Comparison of ENCODE assay signal across 8 cellular contexts in the genomic region with DNA sequence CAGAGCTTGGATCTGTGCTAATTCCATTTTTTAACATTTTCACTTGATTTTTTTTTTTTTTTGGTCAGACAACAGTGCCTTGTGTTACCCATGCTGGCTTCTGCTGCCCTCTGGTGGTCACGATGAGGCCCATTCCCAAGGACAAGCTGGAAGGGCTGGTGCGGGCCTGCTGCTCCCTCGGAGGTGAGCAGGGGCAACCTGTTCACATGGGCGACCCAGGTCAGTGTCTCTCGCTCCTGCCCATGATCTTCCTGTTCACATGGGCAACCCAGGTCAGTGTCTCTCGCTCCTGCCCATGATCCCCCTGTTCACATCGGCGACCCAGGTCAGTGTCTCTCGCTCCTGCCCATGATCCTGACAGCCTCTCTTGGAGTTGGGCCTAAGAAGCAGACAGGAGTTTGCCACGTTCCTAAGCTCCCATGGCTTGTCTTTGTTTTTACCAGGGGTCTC. TPM values are rescaled to one million over a fixed set of nuclear protein-coding genes. Genes with fewer than 3 reads are reported as not detected.
DNase-seq lines count a peak whose midpoint lies in the region; ATAC-seq and TF ChIP-seq lines count a peak whose summit lies in the region.

No MANE protein-coding gene starts in this region.

- H3K9ac ChIP-seq in DND-41 (ENCODE audit: low read depth, low read length) = no peak overlapping the region

- H3K79me2 ChIP-seq in DND-41 (ENCODE audit: insufficient read depth, low read length) = no peaks in the 10 kb centered on the region

- no peak overlapping the region for H3K4me2 ChIP-seq in DND-41 (ENCODE audit: insufficient read depth, low read length)

- H3K4me1 ChIP-seq in DND-41 (ENCODE audit: insufficient read depth, low read length) (peaks cover 8% of the 10 kb centered on the region), gastroesophageal sphincter (peaks cover 5 to 61% (median 20%) of the 10 kb centered on the region in 3 donors), testis (peaks cover 9% of the 10 kb centered on the region)

- DNase-seq in DND-41 = peak; percentile 78
- peak; percentile 31 to 66 for DNase-seq in Kasumi-1 (lab: John Stamatoyannopoulos, UW)
- DNase-seq in SK-MEL-5 (ENCODE audit: low read depth, low spot score) = peak; percentile 87
- DNase-seq in activated naive CD4-positive, alpha-beta T cell treated with Interleukin-2 at 50 U/mL for 16 hours = peak; percentile 81
- DNase-seq in omental fat pad (ENCODE audit: low spot score) = peak; percentile 82
- peak; percentile 93 for DNase-seq in testis

- TF ChIP-seq POLR2A in gastroesophageal sphincter (IDR thresholded peaks at IDR 0.05) (no peak), testis (IDR thresholded peaks at IDR 0.05) (no peak)

- H3K4me3 ChIP-seq in DND-41 (ENCODE audit: low read depth in 1 of 2, low read length in 2 of 2) (no peak overlapping the region), gastroesophageal sphincter (no peak overlapping the region), testis (no peak overlapping the region)

- no peak overlapping the region for H2AFZ ChIP-seq in DND-41 (ENCODE audit: low read depth, low read length)

- in situ Hi-C loops in SK-MEL-5 (cut with HindIII; ENCODE audit: low pct_unique_long_range_greater_than_20kb, low sequenced_read_pairs) = loop anchor here (25.0 kb wide), 1 partner anchor 261 kb away; no protein-coding TSS in a partner anchor

- peak; percentile 83 for ATAC-seq in DND-41 (ENCODE audit: insufficient read depth, low read depth)
- ATAC-seq in gastroesophageal sphincter = peak; percentile 57
- peak; percentile 54 for ATAC-seq in omental fat pad (ENCODE audit: low FRiP score)
- ATAC-seq in HG03354 (IDR thresholded peaks at IDR 0.05; ENCODE audit: poor library complexity, severe bottlenecking, unreplicated experiment) = no peak

- no peaks in the 10 kb centered on the region for H4K20me1 ChIP-seq in DND-41 (ENCODE audit: insufficient read depth, low read length)

- 27% methylated on average over 4 of the region's 10 CpGs; no CpG with 5 or more reads in 1 of the 2 donors for WGBS in gastroesophageal sphincter (ENCODE audit: low coverage in 1 of 2), 2 donors
- 55 to 66% methylated on average over 10 of the region's 10 CpGs for WGBS in testis, 2 donors

- H3K27me3 ChIP-seq in DND-41 (ENCODE audit: insufficient read depth, low read length, poor library complexity) (no peaks in the 10 kb centered on the region), gastroesophageal sphincter (no peaks in the 10 kb centered on the region), testis (no peaks in the 10 kb centered on the region)

- no peak overlapping the region for H3K27ac ChIP-seq in DND-41 (ENCODE audit: low read length)
- H3K27ac ChIP-seq in gastroesophageal sphincter = peak overlapping the region in 3 of 4 donors; percentile 21 to 87 (median 84)
- H3K27ac ChIP-seq in testis = no peak overlapping the region

- intact Hi-C loops in testis (cut with DNase I; ENCODE audit: low total_unique reads) = loop anchor here (10.0 kb wide), 1 partner anchor 268 kb away; no protein-coding TSS in a partner anchor

- TF ChIP-seq EP300 in gastroesophageal sphincter (IDR thresholded peaks at IDR 0.05) = no peak

- peak; percentile 91 for TF ChIP-seq CTCF in DND-41 (IDR thresholded peaks at IDR 0.05; ENCODE audit: borderline replicate concordance, extremely low read depth, low read length, poor library complexity, severe bottlenecking)
- TF ChIP-seq CTCF in gastroesophageal sphincter (IDR thresholded peaks at IDR 0.05) = peak in 3 of 4 experiments; percentile 89 to 96 (median 90)
- peak in 2 of 3 donors; percentile 3 to 17 for TF ChIP-seq CTCF in omental fat pad (IDR thresholded peaks at IDR 0.05)
- peak; percentile 76 to 91 (median 83) for TF ChIP-seq CTCF in testis (IDR thresholded peaks at IDR 0.05)

- H3K9me3 ChIP-seq in DND-41 (ENCODE audit: insufficient read depth, low read length, severe bottlenecking) = no peaks in the 10 kb centered on the region
- H3K9me3 ChIP-seq in gastroesophageal sphincter = no peaks in the 10 kb centered on the region
- H3K9me3 ChIP-seq in testis = no peaks in the 10 kb centered on the region

- H3K36me3 ChIP-seq in DND-41 (ENCODE audit: insufficient read depth, low read length) = peaks cover 70% of the 10 kb centered on the region
- H3K36me3 ChIP-seq in gastroesophageal sphincter = peaks cover 0 to 69% of the 10 kb centered on the region in 2 donors
- H3K36me3 ChIP-seq in testis (ENCODE audit: low read depth, missing control alignments) = no peaks in the 10 kb centered on the region

RNA-seq across cellular contexts. Expression of a gene that starts 59.4 kb away (rescaled TPM):
- 10.1 and 10.4 TPM in 2 replicates for total RNA-seq in SK-MEL-5 (2014; rRNA removed; shearing (Covaris generic))
- 6.1 and 9.2 TPM in 2 replicates for polyA plus RNA-seq in SK-MEL-5 (2015; cell fraction: cytosol; rRNA removed)
- 70.0 and 92.8 TPM in 2 replicates for polyA plus RNA-seq in SK-MEL-5 (2015; cell fraction: nucleus; rRNA removed)
- 100 to 1,000 TPM in 1 of 4 donors, 10 to 100 TPM in 3; 52.8 to 118 (median 77.3) TPM for total RNA-seq in gastroesophageal sphincter
- 10 to 100 TPM; 27.5 to 93.2 (median 39.3) TPM for total RNA-seq in omental fat pad
- 100 to 1,000 TPM; 145 to 161 TPM for total RNA-seq in testis
- polyA plus RNA-seq in testis (ENCODE audit: insufficient read depth, low read depth, low replicate concordance) = 77.5 TPM

Comparison
In these comparisons a context has a peak if more than half of its experiments do, and no peak if none do; other contexts are left out.
1. H3K27ac ChIP-seq: peak in gastroesophageal sphincter (3 of 4); none in DND-41 (single experiment) and testis (0 of 2).
2. CTCF ChIP-seq: peak in every context shown above with its lines; median percentile 91 in DND-41; 90 in gastroesophageal sphincter; 83 in testis; 10 in omental fat pad.
3. Peak in every context shown above with its lines, with median percentiles within 50 percentile points of each other: DNase-seq.